Comparison of ENCODE assay signal across 26 cellular contexts in the genomic region with DNA sequence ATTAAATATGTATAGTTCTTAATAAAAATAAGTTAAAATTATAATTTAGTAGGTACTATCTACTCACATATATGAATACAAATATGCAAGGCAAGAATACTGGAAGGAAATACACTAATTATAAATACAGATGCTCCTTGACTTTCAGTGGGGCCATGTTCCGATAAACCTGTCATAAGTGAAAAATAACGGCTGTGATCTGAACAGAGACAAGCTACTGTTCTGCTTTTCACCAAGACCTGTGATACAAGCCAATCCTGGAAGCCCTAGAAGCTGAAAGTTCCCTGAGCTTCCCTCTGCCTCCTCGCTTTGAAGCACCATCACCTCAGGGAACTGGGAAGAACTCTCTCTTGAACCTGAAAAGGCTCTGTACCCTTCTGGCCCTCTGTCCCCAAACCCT. TPM values are rescaled to one million over a fixed set of nuclear protein-coding genes. Genes with fewer than 3 reads are reported as not detected.
"Had no signal": no experiment of that assay in that cellular context is flagged by ENCODE, and none has a peak within 500 bp of the region (broad histone marks: within the 10 kb centered on the region; RNA-seq: fewer than 3 reads in every experiment).

No MANE protein-coding gene starts in this region.

- DNase-seq: activated CD4-positive, alpha-beta T cell treated with anti-CD3 and anti-CD28 coated beads, Interleukin-2, amount 10 ng/mL, durations not matched to agents 24 days and 14 days; activated CD4-positive, alpha-beta T cell treated with anti-CD3 and anti-CD28 coated beads, Interleukin-2, amount 50 U/mL, for 4 hours; activated CD8-positive, alpha-beta T cell treated with anti-CD3 and anti-CD28 coated beads, Interleukin-2, amount 10 ng/mL, durations not matched to agents 7 days and 5 days; activated gamma-delta T cell; activated naive CD4-positive, alpha-beta T cell treated with Interleukin-2 at 50 U/mL for 16 hours; activated naive CD8-positive, alpha-beta T cell treated with anti-CD3 and anti-CD28 coated beads, Interleukin-2, amount 10 ng/mL, durations not matched to agents 7 days and 5 days; activated T-cell treated with anti-CD3 and anti-CD28 coated beads, Interleukin-2, amount 50 U/mL, for 24 hours; amygdala; Kasumi-1; MG63; NCI-H1048; NCI-H1105 treated with DMSO at 0.1 percent for 48 hours; NCI-H1436; NCI-H1694; NCI-H1930; NCI-H2081 treated with DMSO at 0.1 percent for 48 hours; NCI-H226; NCI-H446 treated with DMSO at 0.1 percent for 48 hours; NCI-H524 treated with DMSO at 0.1 percent for 48 hours; NK-92 treated with Interleukin-12 subunit alpha and Interleukin-12 subunit beta, amount 100 ng/mL, for 24 hours; PC-3; Right ventricle myocardium superior had no signal

- H3K27me3 ChIP-seq: ascending aorta, cardiac muscle cell, MG63 had no signal

- H3K36me3 ChIP-seq: ascending aorta, cardiac muscle cell, MG63 had no signal

- FAIRE-seq: TTC549 had no signal

- H3K27ac ChIP-seq: ascending aorta, cardiac muscle cell, SK-N-MC had no signal

- H3K9me3 ChIP-seq: ascending aorta, MG63 had no signal

- H3K4me3 ChIP-seq: ascending aorta, cardiac muscle cell, MG63, SK-N-MC had no signal

RNA-seq across cellular contexts. Expression of a gene that starts 55.4 kb away (rescaled TPM):
- total RNA-seq: ascending aorta had no signal
